Comparison of ENCODE assay signal across 8 cellular contexts in the genomic region with DNA sequence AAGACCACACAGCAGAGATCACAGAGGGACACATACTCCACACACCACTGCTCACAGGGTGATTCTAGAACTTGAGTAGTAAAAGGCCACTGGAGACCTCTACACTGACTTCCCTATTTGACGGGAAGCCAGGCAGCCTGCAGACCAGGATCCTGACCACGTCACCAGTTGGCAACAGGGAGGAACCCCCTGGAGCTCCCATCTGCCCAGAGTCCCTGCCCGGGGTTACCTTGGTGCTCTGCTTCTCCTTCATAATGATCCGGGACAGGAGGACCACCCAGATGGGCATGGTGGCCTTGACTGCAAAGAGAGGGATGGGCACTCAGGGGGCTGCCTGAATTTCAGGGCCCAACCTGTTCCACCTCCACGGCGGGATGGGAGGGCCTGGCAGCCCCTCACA. TPM values are rescaled to one million over a fixed set of nuclear protein-coding genes. Genes with fewer than 3 reads are reported as not detected.
A peak's percentile ranks its signal among the peaks of the same experiment; 100 is the strongest.
DNase-seq lines count a peak whose midpoint lies in the region; ATAC-seq, FAIRE-seq and TF ChIP-seq lines count a peak whose summit lies in the region.

No MANE protein-coding gene starts in this region.

- intact Hi-C loops in K562 (cut with micrococcal nuclease): loop anchor here (1.0 kb wide), 1 partner anchor 28 kb away; no protein-coding TSS in a partner anchor

- H3K79me2 ChIP-seq in MM.1S (ENCODE audit: low read length): peaks cover 91% of the 10 kb centered on the region
- peaks cover 68% of the 10 kb centered on the region for H3K79me2 ChIP-seq in K562 (ENCODE audit: control insufficient read depth, insufficient read depth, low read length)

- POLR2A ChIA-PET in K562 (lab: Yijun Ruan, JAX): interaction anchor here (0.7 to 1.1 kb wide), 3 partner anchors 15 to 38 kb away, joined by 3 read pairs; no protein-coding TSS in a partner anchor

- FAIRE-seq in K562 (lab: Jason Lieb, UNC): no peak

- in situ Hi-C loops in K562 (cut with MboI): no loop called here

- H3K27me3 ChIP-seq in MM.1S (replicated peaks; ENCODE audit: insufficient read depth, low read length) (no peaks in the 10 kb centered on the region), K562 (ENCODE audit: control insufficient read depth in 2 of 2, insufficient read depth in 2 of 2, low read length in 2 of 2) (no peaks in the 10 kb centered on the region)

- ATAC-seq in K562 (no peak), GM19351 (IDR thresholded peaks at IDR 0.05; ENCODE audit: unreplicated experiment) (no peak), GM21723 (IDR thresholded peaks at IDR 0.05; ENCODE audit: unreplicated experiment) (no peak)

- TF ChIP-seq RAD21 in K562 (CRISPR knock-in tag; conservative IDR thresholded peaks at IDR 0.05 in 1 of 2, IDR thresholded peaks at IDR 0.05 in 1 of 2): no peak

- no peaks in the 10 kb centered on the region for H3K9me2 ChIP-seq in MM.1S (replicated peaks; ENCODE audit: insufficient read depth, low read length)

- peaks cover 12% of the 10 kb centered on the region for H3K36me3 ChIP-seq in ES-I3 (ENCODE audit: insufficient read depth, low read length)
- peaks cover 3% of the 10 kb centered on the region; the same call in 1 of the 2 replicates for H3K36me3 ChIP-seq in MM.1S (replicated peaks; ENCODE audit: insufficient read depth, low read length)
- H3K36me3 ChIP-seq in K562 (ENCODE audit: control insufficient read depth, insufficient read depth, low read length): peaks cover 70% of the 10 kb centered on the region

- TF ChIP-seq CTCF in MM.1S (IDR thresholded peaks at IDR 0.05; ENCODE audit: low read length): no peak
- TF ChIP-seq CTCF in K562 (IDR thresholded peaks at IDR 0.05 in 2 of 3, conservative IDR thresholded peaks at IDR 0.05 in 1 of 3; ENCODE audit: insufficient read depth in 2 of 3, low read depth in 1 of 3, low read length in 3 of 3): no peak

- CTCF ChIA-PET in K562 (lab: Yijun Ruan, JAX; ENCODE audit: low intra/inter-chr PET ratio): no interaction called here

- peak overlapping the region; percentile 99 for H3K4me2 ChIP-seq in MM.1S (ENCODE audit: low read depth, low read length)
- peak overlapping the region; percentile 88 for H3K4me2 ChIP-seq in K562 (ENCODE audit: insufficient read depth, low read length)

- peaks cover 14% of the 10 kb centered on the region for H3K4me1 ChIP-seq in ES-I3 (ENCODE audit: insufficient read depth, low read length)
- H3K4me1 ChIP-seq in MM.1S (ENCODE audit: low read length): peaks cover 26% of the 10 kb centered on the region
- H3K4me1 ChIP-seq in K562 (replicated peaks in 1 of 2; ENCODE audit: control insufficient read depth in 2 of 2, insufficient read depth in 2 of 2, low read length in 2 of 2): peaks cover 22 to 32% of the 10 kb centered on the region in 2 experiments; a peak in 4 of 5 replicates

- peak overlapping the region; percentile 89 for H3K4me3 ChIP-seq in MM.1S (ENCODE audit: low read length)
- H3K4me3 ChIP-seq in K562: peak overlapping the region; percentile 99

- H3K9me1 ChIP-seq in K562 (ENCODE audit: control insufficient read depth, insufficient read depth, low read length): peaks cover 4% of the 10 kb centered on the region

- H3K9ac ChIP-seq in ES-I3 (ENCODE audit: low read depth, low read length) (peak overlapping the region; percentile 77), MM.1S (ENCODE audit: low read length) (peak overlapping the region; percentile 83), K562 (ENCODE audit: insufficient read depth in 1 of 2, low read depth in 2 of 2, low read length in 2 of 2) (peak overlapping the region; percentile 90 to 100)

- H2AFZ ChIP-seq in MM.1S (ENCODE audit: low read length): no peak overlapping the region
- H2AFZ ChIP-seq in K562 (ENCODE audit: low read depth, low read length): peak overlapping the region; percentile 81; the same call in 1 of the 2 replicates

- no peaks in the 10 kb centered on the region for H3K9me3 ChIP-seq in ES-I3 (ENCODE audit: control insufficient read depth, insufficient read depth, low read length)
- no peaks in the 10 kb centered on the region for H3K9me3 ChIP-seq in MM.1S (replicated peaks; ENCODE audit: insufficient read depth, low read length)
- no peaks in the 10 kb centered on the region for H3K9me3 ChIP-seq in K562 (replicated peaks; ENCODE audit: control insufficient read depth, insufficient read depth, low read depth, low read length)

- peaks cover 31% of the 10 kb centered on the region for H3F3A ChIP-seq in MM.1S (ENCODE audit: insufficient read depth, low read length)

- no TSS peak for BruUV-seq in K562 (replicated peaks; lab: Mats Ljungman, UMichigan)

- DNase-seq in MM.1S (no peak), K562 (ENCODE audit: extremely low read depth in 1 of 4, low spot score in 3 of 4) (no peak), lung microvascular endothelial cell (ENCODE audit: low read depth in 2 of 2) (peak; percentile 50 to 70), SW480 (ENCODE audit: low spot score) (no peak), HuH-7.5 (ENCODE audit: low spot score) (no peak)

- no peak for TF ChIP-seq POLR2A in K562 (conservative IDR thresholded peaks at IDR 0.05)

- 2% methylated on average over 6 of the region's 6 CpGs for WGBS in K562 (ENCODE audit: insufficient coverage, low coverage, missing lambda C conversion rate)

- H4K20me1 ChIP-seq in MM.1S (ENCODE audit: insufficient read depth, low read length) (0 out of 2 replicates have a peak, but pooled peaks cover 5% of the 10 kb centered on the region), K562 (replicated peaks; ENCODE audit: control insufficient read depth, insufficient read depth, low read length) (0 out of 2 replicates have a peak, but pooled peaks cover 10% of the 10 kb centered on the region)

- H3K27ac ChIP-seq in MM.1S (ENCODE audit: low read length) (peak overlapping the region; percentile 43; the same call in 1 of the 2 replicates), K562 (ENCODE audit: extremely low read depth, low read depth, low read length) (peak overlapping the region; percentile 88; the same call in 2 of the 3 replicates)

- TF ChIP-seq EP300 in K562 (IDR thresholded peaks at IDR 0.05; ENCODE audit: low read length): no peak

RNA-seq across cellular contexts. Expression of a gene that starts 0.9 kb away (rescaled TPM):
- total RNA-seq in K562 (2011; cell fraction: chromatin; rRNA removed; ENCODE audit: low replicate concordance): 132 and 248 TPM in 2 replicates
- total RNA-seq in K562 (2011; cell fraction: nucleolus; rRNA removed): 136 and 163 TPM in 2 replicates
- total RNA-seq in K562 (2011; cell fraction: nucleoplasm; rRNA removed): 156 and 184 TPM in 2 replicates
- total RNA-seq in K562 (2014; rRNA removed): 18.5 and 24.4 TPM in 2 replicates
- total RNA-seq in K562 (2014; rRNA removed; fragmentation: Illumina TruSeq; extraction: Trizol): 27.8 and 28.4 TPM in 2 replicates
- 25.7 and 27.3 TPM in 2 replicates for total RNA-seq in K562 (2015; rRNA removed; fragmentation: Illumina TruSeq; extraction: Trizol)
- 40.1 and 44.5 TPM in 2 replicates for total RNA-seq in K562 (2021)
- polyA plus RNA-seq in K562 (2011; rRNA removed): 28.0 and 40.1 TPM in 2 replicates
- polyA plus RNA-seq in K562 (2011; cell fraction: cytosol; rRNA removed): 41.7 and 60.4 TPM in 2 replicates
- 28.4 and 51.0 TPM in 2 replicates for polyA plus RNA-seq in K562 (2011; cell fraction: nucleus; rRNA removed)
- polyA plus RNA-seq in K562 (2012): 23.2 and 28.7 TPM in 2 replicates
- polyA plus RNA-seq in K562 (2014; fragmentation: Illumina TruSeq; extraction: Trizol): 31.3 and 34.3 TPM in 2 replicates
- polyA plus RNA-seq in K562 (2014; fragmentation: Nextera tagmentation; extraction: Ambion mirVana): 10 to 100 TPM; 15.0 to 16.1 TPM
- polyA plus RNA-seq in K562 (2014; rRNA removed): 19.3 and 29.4 TPM in 2 replicates
- polyA minus RNA-seq in K562 (2011; rRNA and poly(A)+ RNA removed): 54.7 and 61.3 TPM in 2 replicates
- 47.2 and 51.0 TPM in 2 replicates for polyA minus RNA-seq in K562 (2011; cell fraction: cytosol; rRNA and poly(A)+ RNA removed)
- polyA minus RNA-seq in K562 (2011; cell fraction: nucleus; rRNA and poly(A)+ RNA removed): 20.2 and 28.9 TPM in 2 replicates
- total RNA-seq in lung microvascular endothelial cell: 14.4 and 24.8 TPM in 2 replicates

RNA-seq across cellular contexts. Expression of a gene that starts 29.0 kb away (rescaled TPM):
- total RNA-seq in K562 (2011; cell fraction: chromatin; rRNA removed; ENCODE audit: low replicate concordance): 69.6 and 152 TPM in 2 replicates
- 74.1 and 82.9 TPM in 2 replicates for total RNA-seq in K562 (2011; cell fraction: nucleolus; rRNA removed)
- total RNA-seq in K562 (2011; cell fraction: nucleoplasm; rRNA removed): 82.4 and 95.0 TPM in 2 replicates
- total RNA-seq in K562 (2014; rRNA removed) (7.8 and 9.6 TPM in 2 replicates), K562 (2014; rRNA removed; fragmentation: Illumina TruSeq; extraction: Trizol) (4.5 and 6.9 TPM in 2 replicates), K562 (2015; rRNA removed; fragmentation: Illumina TruSeq; extraction: Trizol) (10.1 and 10.8 TPM in 2 replicates), K562 (2021) (76.7 and 85.1 TPM in 2 replicates), lung microvascular endothelial cell (3.3 and 5.6 TPM in 2 replicates)
- polyA plus RNA-seq in K562 (2011; rRNA removed) (4.9 and 9.0 TPM in 2 replicates), K562 (2014; fragmentation: Illumina TruSeq; extraction: Trizol) (26.3 and 41.8 TPM in 2 replicates), K562 (2014; fragmentation: Nextera tagmentation; extraction: Ambion mirVana) (under 1 TPM; 0.60 to 0.75 TPM), K562 (2014; rRNA removed) (34.3 and 36.7 TPM in 2 replicates)
- 5.3 and 7.6 TPM in 2 replicates for polyA plus RNA-seq in K562 (2011; cell fraction: cytosol; rRNA removed)
- 47.7 and 60.8 TPM in 2 replicates for polyA plus RNA-seq in K562 (2011; cell fraction: nucleus; rRNA removed)
- polyA plus RNA-seq in K562 (2012): 37.7 and 48.9 TPM in 2 replicates
- 4.3 and 4.9 TPM in 2 replicates for polyA minus RNA-seq in K562 (2011; rRNA and poly(A)+ RNA removed)
- 24.6 and 35.2 TPM in 2 replicates for polyA minus RNA-seq in K562 (2011; cell fraction: cytosol; rRNA and poly(A)+ RNA removed)
- polyA minus RNA-seq in K562 (2011; cell fraction: nucleus; rRNA and poly(A)+ RNA removed): 23.3 and 23.4 TPM in 2 replicates

RNA-seq across cellular contexts. Expression of a gene that starts 56.7 kb away (rescaled TPM):
- 31.4 and 62.0 TPM in 2 replicates for total RNA-seq in K562 (2011; cell fraction: chromatin; rRNA removed; ENCODE audit: low replicate concordance)
- total RNA-seq in K562 (2011; cell fraction: nucleolus; rRNA removed): 34.2 and 40.0 TPM in 2 replicates
- 27.1 and 33.1 TPM in 2 replicates for total RNA-seq in K562 (2011; cell fraction: nucleoplasm; rRNA removed)
- 12.9 and 15.2 TPM in 2 replicates for total RNA-seq in K562 (2014; rRNA removed)
- total RNA-seq in K562 (2014; rRNA removed; fragmentation: Illumina TruSeq; extraction: Trizol): 3.7 and 4.6 TPM in 2 replicates
- total RNA-seq in K562 (2015; rRNA removed; fragmentation: Illumina TruSeq; extraction: Trizol): 7.1 and 7.5 TPM in 2 replicates
- 15.1 and 16.5 TPM in 2 replicates for total RNA-seq in K562 (2021)
- 5.6 and 6.1 TPM in 2 replicates for polyA plus RNA-seq in K562 (2011; rRNA removed)
- 5.8 and 11.0 TPM in 2 replicates for polyA plus RNA-seq in K562 (2011; cell fraction: cytosol; rRNA removed)
- 6.6 and 9.2 TPM in 2 replicates for polyA plus RNA-seq in K562 (2011; cell fraction: nucleus; rRNA removed)
- polyA plus RNA-seq in K562 (2012): 5.5 and 7.2 TPM in 2 replicates
- 6.2 and 8.4 TPM in 2 replicates for polyA plus RNA-seq in K562 (2014; fragmentation: Illumina TruSeq; extraction: Trizol)
- polyA plus RNA-seq in K562 (2014; fragmentation: Nextera tagmentation; extraction: Ambion mirVana): under 1 TPM; 0.71 to 0.86 TPM
- polyA plus RNA-seq in K562 (2014; rRNA removed): 8.4 and 9.0 TPM in 2 replicates
- polyA minus RNA-seq in K562 (2011; rRNA and poly(A)+ RNA removed): 5.4 and 10.0 TPM in 2 replicates
- 10.9 and 11.5 TPM in 2 replicates for polyA minus RNA-seq in K562 (2011; cell fraction: cytosol; rRNA and poly(A)+ RNA removed)
- 13.2 and 20.2 TPM in 2 replicates for polyA minus RNA-seq in K562 (2011; cell fraction: nucleus; rRNA and poly(A)+ RNA removed)
- 2.2 and 3.8 TPM in 2 replicates for total RNA-seq in lung microvascular endothelial cell

Comparison
In these comparisons a context has a peak if more than half of its experiments do, and no peak if none do; other contexts are left out.
1. DNase-seq: peak in lung microvascular endothelial cell (2 of 2); none in MM.1S (single experiment), K562 (0 of 4), SW480 (single experiment) and HuH-7.5 (single experiment).
2. Peak in every context shown above with its lines, with median percentiles within 50 percentile points of each other: H3K9ac ChIP-seq.